25 cellular contexts compared by ENCODE assay signal in the genomic region with DNA sequence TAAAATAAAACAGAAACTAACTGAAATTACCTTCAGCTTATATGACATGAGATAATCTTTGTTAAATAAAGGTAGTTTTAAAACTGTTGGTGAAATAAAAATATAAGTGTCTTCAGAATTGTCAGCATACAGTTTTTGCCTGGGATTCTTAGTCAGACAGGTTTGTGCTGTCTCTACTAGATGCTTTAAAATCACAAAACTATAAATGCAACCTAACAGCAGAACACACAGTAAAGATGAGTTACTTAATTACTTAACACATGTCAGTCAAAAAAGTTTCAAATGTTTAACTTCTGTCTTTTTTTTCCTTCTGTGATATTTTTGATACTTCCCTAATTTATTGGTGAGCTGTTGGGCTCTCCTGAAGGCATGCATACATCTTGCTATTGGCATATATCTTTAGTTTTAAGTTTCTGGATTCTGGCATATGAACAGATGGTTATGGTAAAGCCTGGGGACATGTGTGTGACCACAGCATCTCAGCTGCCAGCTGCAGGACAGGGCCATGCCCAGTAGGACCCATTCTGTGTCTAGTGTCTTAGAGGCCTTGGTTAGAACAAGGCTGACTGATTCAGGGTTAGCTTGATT.
"Had no signal": no experiment of that assay in that cellular context is flagged by ENCODE, and none has a peak within 500 bp of the region (broad histone marks: within the 10 kb centered on the region; RNA-seq: fewer than 3 reads in every experiment).

No MANE protein-coding gene starts in this region.

- H3K4me1 ChIP-seq: esophagus squamous epithelium had no signal

- H3K27ac ChIP-seq: epithelial cell of prostate, esophagus squamous epithelium, WERI-Rb-1 had no signal

- ATAC-seq: activated CD4-positive, CD25-positive, alpha-beta regulatory T cell treated with anti-CD3 and anti-CD28 coated beads, Interleukin-2, amount 50 U/mL, for 24 hours; activated CD8-positive, alpha-beta T cell treated with anti-CD3 and anti-CD28 coated beads for 36 hours; activated T-cell treated with anti-CD3 and anti-CD28 coated beads, Interleukin-2, amount 50 U/mL, for 4 hours; activated T-helper 17 cell treated with anti-CD3 and anti-CD28 coated beads, Interleukin-2, amount 50 U/mL, for 72 hours had no signal

- DNase-seq: activated B cell treated with CpG ODN at 0.5 μM for 24 hours; activated CD4-positive, alpha-beta T cell treated with anti-CD3 and anti-CD28 coated beads for 48 hours; activated CD4-positive, alpha-beta T cell treated with anti-CD3 and anti-CD28 coated beads, Interleukin-2, amount 50 U/mL, for 1 hour; activated CD4-positive, alpha-beta T cell treated with anti-CD3 and anti-CD28 coated beads, Interleukin-2, amount 50 U/mL, for 48 hours; activated CD8-positive, alpha-beta memory T cell treated with anti-CD3 and anti-CD28 coated beads for 24 hours; activated CD8-positive, alpha-beta T cell treated with anti-CD3 and anti-CD28 coated beads for 36 hours; activated effector memory CD4-positive, alpha-beta T cell treated with Interleukin-2 at 50 U/mL for 16 hours; activated gamma-delta T cell treated with Interleukin-2 at 50 U/mL for 16 hours; activated naive CD4-positive, alpha-beta T cell treated with anti-CD3 and anti-CD28 coated beads, Interleukin-2, amount 50 U/mL, for 16 hours; activated naive CD4-positive, alpha-beta T cell treated with Interleukin-2 at 50 U/mL for 16 hours; activated T-cell treated with anti-CD3 and anti-CD28 coated beads, Interleukin-2, amount 50 U/mL, for 4 hours; amniotic stem cell; anterior cingulate cortex; caudate nucleus; cortex of kidney; dermis blood vessel endothelial cell; effector CD8-positive, alpha-beta T cell; esophagus squamous epithelium; head of caudate nucleus; hippocampal formation; T1000; WERI-Rb-1 had no signal

- H3K4me3 ChIP-seq: esophagus squamous epithelium had no signal

- H3K36me3 ChIP-seq: esophagus squamous epithelium, WERI-Rb-1 had no signal

- H3K27me3 ChIP-seq: esophagus squamous epithelium had no signal
